17 cellular contexts compared by ENCODE assay signal in genomic region chr3:77467702-77468407, GRCh38.
DNase-seq lines count a peak whose midpoint lies in the region; ATAC-seq and TF ChIP-seq lines count a peak whose summit lies in the region.
"Had no signal": no experiment of that assay in that cellular context is flagged by ENCODE, and none has a peak within 500 bp of the region (broad histone marks: within the 10 kb centered on the region; RNA-seq: fewer than 3 reads in every experiment).

No MANE protein-coding gene starts in this region.

- H3K4me3 ChIP-seq in cardiac muscle cell (no peak overlapping the region), endodermal cell (ENCODE audit: low read length) (no peak overlapping the region)
- H3K4me3 ChIP-seq: adrenal gland had no signal

- no peaks in the 10 kb centered on the region for H3K9me3 Mint-ChIP-seq in endodermal cell
- H3K9me3 Mint-ChIP-seq in natural killer cell treated with Interleukin-12 subunit alpha and Interleukin-12 subunit beta and Interleukin-15 and Interleukin-18, amount 100 ng/mL, for 72 hours = peaks cover 22% of the 10 kb centered on the region

- no peak overlapping the region for H3K4me3 Mint-ChIP-seq in endodermal cell
- no peak overlapping the region for H3K4me3 Mint-ChIP-seq in natural killer cell treated with Interleukin-12 subunit alpha and Interleukin-12 subunit beta and Interleukin-15 and Interleukin-18, amount 100 ng/mL, for 72 hours
- H3K4me3 Mint-ChIP-seq: CD4-positive, alpha-beta memory T cell; effector memory CD8-positive, alpha-beta T cell; H9; naive thymus-derived CD8-positive, alpha-beta T cell; stimulated activated effector memory CD8-positive, alpha-beta T cell treated with anti-CD3 and anti-CD28 coated beads, Interleukin-12 subunit alpha, Interleukin-12 subunit beta, amount 100 ng/mL, for 72 hours had no signal

- no peaks in the 10 kb centered on the region for H3K27me3 ChIP-seq in cardiac muscle cell
- H3K27me3 ChIP-seq in endodermal cell (ENCODE audit: control insufficient read depth, insufficient read depth, low read length, poor library complexity, severe bottlenecking) = no peaks in the 10 kb centered on the region
- H3K27me3 ChIP-seq: adrenal gland had no signal

- WGBS in endodermal cell (ENCODE audit: insufficient coverage in 1 of 2, insufficient read length in 1 of 2), 2 experiments = 85 to 95% methylated on average over 4 to 5 of the region's 5 CpGs

- H3K36me3 ChIP-seq in cardiac muscle cell (no peaks in the 10 kb centered on the region), endodermal cell (ENCODE audit: control insufficient read depth, insufficient read depth, low read length) (no peaks in the 10 kb centered on the region)
- H3K36me3 ChIP-seq: adrenal gland had no signal

- DNase-seq in DMS 273 treated with DMSO at 0.1 percent for 48 hours (lab: John Stamatoyannopoulos, UW) (peak; percentile 85), NCI-H2171 (lab: John Stamatoyannopoulos, UW) (peak; percentile 65), cardiac muscle cell (ENCODE audit: low read depth in 1 of 2, low spot score in 1 of 2) (peak in 1 of 2 donors; percentile 26), putamen (ENCODE audit: low spot score) (peak; percentile 29), endodermal cell (no peak), T-helper 9 cell (no peak)
- no peak for DNase-seq in natural killer cell treated with Interleukin-12 subunit alpha and Interleukin-12 subunit beta and Interleukin-15 and Interleukin-18, amount 100 ng/mL, for 72 hours (ENCODE audit: low spot score)
- DNase-seq: CD4-positive, alpha-beta memory T cell; effector memory CD8-positive, alpha-beta T cell; H9; KBM-7; naive thymus-derived CD8-positive, alpha-beta T cell; NCI-H510A treated with DMSO at 0.1 percent for 48 hours had no signal

- peaks cover 10% of the 10 kb centered on the region for H3K4me1 ChIP-seq in cardiac muscle cell (ENCODE audit: low read depth)
- H3K4me1 ChIP-seq in endodermal cell (ENCODE audit: control insufficient read depth, insufficient read depth, low read length) = no peaks in the 10 kb centered on the region

- H3K27me3 Mint-ChIP-seq in endodermal cell (ENCODE audit: insufficient read depth) = no peaks in the 10 kb centered on the region
- H3K27me3 Mint-ChIP-seq in natural killer cell treated with Interleukin-12 subunit alpha and Interleukin-12 subunit beta and Interleukin-15 and Interleukin-18, amount 100 ng/mL, for 72 hours = no peaks in the 10 kb centered on the region
- H3K27me3 Mint-ChIP-seq: CD4-positive, alpha-beta memory T cell; effector memory CD8-positive, alpha-beta T cell; naive thymus-derived CD8-positive, alpha-beta T cell had no signal

- peaks cover 4% of the 10 kb centered on the region for H3K4me1 Mint-ChIP-seq in endodermal cell
- no peaks in the 10 kb centered on the region for H3K4me1 Mint-ChIP-seq in natural killer cell treated with Interleukin-12 subunit alpha and Interleukin-12 subunit beta and Interleukin-15 and Interleukin-18, amount 100 ng/mL, for 72 hours (ENCODE audit: low read depth in 2 of 2)
- H3K4me1 Mint-ChIP-seq: CD4-positive, alpha-beta memory T cell; naive thymus-derived CD8-positive, alpha-beta T cell; stimulated activated effector memory CD8-positive, alpha-beta T cell treated with anti-CD3 and anti-CD28 coated beads, Interleukin-12 subunit alpha, Interleukin-12 subunit beta, amount 100 ng/mL, for 72 hours had no signal

- no peaks in the 10 kb centered on the region for H3K36me3 Mint-ChIP-seq in endodermal cell (ENCODE audit: low read depth)
- peaks cover 6% of the 10 kb centered on the region for H3K36me3 Mint-ChIP-seq in natural killer cell treated with Interleukin-12 subunit alpha and Interleukin-12 subunit beta and Interleukin-15 and Interleukin-18, amount 100 ng/mL, for 72 hours
- H3K36me3 Mint-ChIP-seq: CD4-positive, alpha-beta memory T cell; naive thymus-derived CD8-positive, alpha-beta T cell; stimulated activated effector memory CD8-positive, alpha-beta T cell treated with anti-CD3 and anti-CD28 coated beads, Interleukin-12 subunit alpha, Interleukin-12 subunit beta, amount 100 ng/mL, for 72 hours had no signal

- no peak for ATAC-seq in natural killer cell treated with Interleukin-12 subunit alpha and Interleukin-12 subunit beta and Interleukin-15 and Interleukin-18, amount 100 ng/mL, for 72 hours
- ATAC-seq in GM18511 (IDR thresholded peaks at IDR 0.05; ENCODE audit: unreplicated experiment) = no peak
- ATAC-seq: effector memory CD8-positive, alpha-beta T cell; naive thymus-derived CD8-positive, alpha-beta T cell; stimulated activated effector memory CD8-positive, alpha-beta T cell treated with anti-CD3 and anti-CD28 coated beads, Interleukin-12 subunit alpha, Interleukin-12 subunit beta, amount 100 ng/mL, for 72 hours had no signal

- H3K9me3 ChIP-seq in cardiac muscle cell (ENCODE audit: low read depth) (no peaks in the 10 kb centered on the region), endodermal cell (ENCODE audit: control insufficient read depth, low read length) (no peaks in the 10 kb centered on the region)
- H3K9me3 ChIP-seq: adrenal gland had no signal

- peak overlapping the region; percentile 12 for H3K27ac ChIP-seq in cardiac muscle cell
- H3K27ac ChIP-seq in endodermal cell (ENCODE audit: low read depth, low read length) = no peak overlapping the region
- H3K27ac ChIP-seq: adrenal gland, RWPE1 had no signal

- TF ChIP-seq CTCF in cardiac muscle cell (IDR thresholded peaks at IDR 0.05; ENCODE audit: low read depth, low read length) = no peak
- TF ChIP-seq CTCF in endodermal cell (conservative IDR thresholded peaks at IDR 0.05) = no peak

- no peak overlapping the region for H3K27ac Mint-ChIP-seq in endodermal cell
- H3K27ac Mint-ChIP-seq in natural killer cell treated with Interleukin-12 subunit alpha and Interleukin-12 subunit beta and Interleukin-15 and Interleukin-18, amount 100 ng/mL, for 72 hours = no peak overlapping the region
- H3K27ac Mint-ChIP-seq: CD4-positive, alpha-beta memory T cell; effector memory CD8-positive, alpha-beta T cell; stimulated activated effector memory CD8-positive, alpha-beta T cell treated with anti-CD3 and anti-CD28 coated beads, Interleukin-12 subunit alpha, Interleukin-12 subunit beta, amount 100 ng/mL, for 72 hours had no signal

- H3K9ac ChIP-seq in endodermal cell (ENCODE audit: extremely low read depth, low read length, poor library complexity, severe bottlenecking) = no peak overlapping the region

Comparison
In these comparisons a context has a peak if more than half of its experiments do, and no peak if none do; other contexts are left out.
1. DNase-seq: peak in DMS 273 treated with DMSO at 0.1 percent for 48 hours (single experiment), NCI-H2171 (single experiment) and putamen (single experiment); none in endodermal cell (single experiment), natural killer cell treated with Interleukin-12 subunit alpha and Interleukin-12 subunit beta and Interleukin-15 and Interleukin-18, amount 100 ng/mL, for 72 hours (single experiment) and T-helper 9 cell (single experiment).